Comparison of ENCODE assay signal across 13 cellular contexts in genomic region chr4:184355857-184356256, GRCh38.
DNase-seq lines count a peak whose midpoint lies in the region; ATAC-seq, FAIRE-seq and TF ChIP-seq lines count a peak whose summit lies in the region.
"Had no signal": no experiment of that assay in that cellular context is flagged by ENCODE, and none has a peak within 500 bp of the region (broad histone marks: within the 10 kb centered on the region; RNA-seq: fewer than 3 reads in every experiment).

No MANE protein-coding gene starts in this region.

- no peak overlapping the region for H3K4me3 Mint-ChIP-seq in activated naive CD8-positive, alpha-beta T cell treated with anti-CD3 and anti-CD28 coated beads, Interleukin-2, amount 10 ng/mL, durations not matched to agents 7 days and 5 days
- H3K4me3 Mint-ChIP-seq: activated CD4-positive, alpha-beta T cell treated with anti-CD3 and anti-CD28 coated beads, Interleukin-2, amount 10 ng/mL, durations not matched to agents 7 days and 5 days had no signal

- DNase-seq in HL-60 (ENCODE audit: low read depth in 1 of 2, low spot score in 1 of 2) (no peak), left lung (no peak), DMS 273 treated with DMSO at 0.1 percent for 48 hours (lab: John Stamatoyannopoulos, UW) (no peak), D721Med (ENCODE audit: insufficient read length, low spot score) (no peak)
- no peak for DNase-seq in activated naive CD8-positive, alpha-beta T cell treated with anti-CD3 and anti-CD28 coated beads, Interleukin-2, amount 10 ng/mL, durations not matched to agents 7 days and 5 days
- DNase-seq: NCI-H1417; retina; stimulated activated CD4-positive, alpha-beta T cell treated with anti-CD3 and anti-CD28 coated beads, Interleukin-4, amount 100 ng/mL, for 1 hour had no signal

- no peak overlapping the region for H3K9ac ChIP-seq in subcutaneous abdominal adipose tissue (ENCODE audit: low read length in 5 of 5)

- no peak for FAIRE-seq in D721Med (lab: Jason Lieb, UNC)

- POLR2A ChIA-PET in activated naive CD8-positive, alpha-beta T cell treated with anti-CD3 and anti-CD28 coated beads, Interleukin-2, amount 10 ng/mL, durations not matched to agents 7 days and 5 days (lab: Charles Lee) = no interaction called here

- H3K9me3 ChIP-seq in left lung (no peaks in the 10 kb centered on the region), subcutaneous abdominal adipose tissue (ENCODE audit: control insufficient read depth in 5 of 5, low read length in 5 of 5) (peaks cover 0 to 6% (median 4%) of the 10 kb centered on the region in 5 donors)

- H3K9me3 Mint-ChIP-seq in activated naive CD8-positive, alpha-beta T cell treated with anti-CD3 and anti-CD28 coated beads, Interleukin-2, amount 10 ng/mL, durations not matched to agents 7 days and 5 days = no peaks in the 10 kb centered on the region

- no peak for TF ChIP-seq CTCF in HL-60 (IDR thresholded peaks at IDR 0.05; ENCODE audit: insufficient read depth, low read length)
- no peak for TF ChIP-seq CTCF in left lung (IDR thresholded peaks at IDR 0.05)
- no peak for TF ChIP-seq CTCF in D721Med (IDR thresholded peaks at IDR 0.05; ENCODE audit: insufficient read depth, missing control alignments)

- no peak for ATAC-seq in activated naive CD8-positive, alpha-beta T cell treated with anti-CD3 and anti-CD28 coated beads, Interleukin-2, amount 10 ng/mL, durations not matched to agents 7 days and 5 days (ENCODE audit: low read depth)
- ATAC-seq in left lung (no peak), GM18511 (IDR thresholded peaks at IDR 0.05; ENCODE audit: unreplicated experiment) (no peak)

- H3K36me3 Mint-ChIP-seq in activated naive CD8-positive, alpha-beta T cell treated with anti-CD3 and anti-CD28 coated beads, Interleukin-2, amount 10 ng/mL, durations not matched to agents 7 days and 5 days = no peaks in the 10 kb centered on the region
- H3K36me3 Mint-ChIP-seq: CD4-positive, alpha-beta memory T cell had no signal

- peak overlapping the region; percentile 42 for H3K27ac Mint-ChIP-seq in activated naive CD8-positive, alpha-beta T cell treated with anti-CD3 and anti-CD28 coated beads, Interleukin-2, amount 10 ng/mL, durations not matched to agents 7 days and 5 days

- peaks cover 24% of the 10 kb centered on the region for H3K4me1 Mint-ChIP-seq in activated naive CD8-positive, alpha-beta T cell treated with anti-CD3 and anti-CD28 coated beads, Interleukin-2, amount 10 ng/mL, durations not matched to agents 7 days and 5 days

- H3K4me1 ChIP-seq in left lung = peaks cover 0 to 54% of the 10 kb centered on the region in 2 donors
- H3K4me1 ChIP-seq in subcutaneous abdominal adipose tissue (ENCODE audit: control insufficient read depth in 5 of 5, insufficient read depth in 5 of 5, low read length in 5 of 5) = peaks cover 0 to 23% (median 12%) of the 10 kb centered on the region in 5 donors

- no peaks in the 10 kb centered on the region for H3K27me3 Mint-ChIP-seq in activated naive CD8-positive, alpha-beta T cell treated with anti-CD3 and anti-CD28 coated beads, Interleukin-2, amount 10 ng/mL, durations not matched to agents 7 days and 5 days
- H3K27me3 Mint-ChIP-seq: activated CD4-positive, alpha-beta T cell treated with anti-CD3 and anti-CD28 coated beads, Interleukin-2, amount 10 ng/mL, durations not matched to agents 7 days and 5 days; CD4-positive, alpha-beta memory T cell; naive B cell had no signal

- H3K27ac ChIP-seq in HL-60 (replicated peaks) (peak overlapping the region; percentile 52), left lung (peak overlapping the region; percentile 21 to 86), subcutaneous abdominal adipose tissue (ENCODE audit: low read depth, low read length) (peak overlapping the region; percentile 52)

- intact Hi-C loops in left lung (cut with DNase I) = no loop called here

- H3K27me3 ChIP-seq in HL-60 (ENCODE audit: insufficient read depth, poor library complexity, severe bottlenecking) = no peaks in the 10 kb centered on the region
- H3K27me3 ChIP-seq in left lung = no peaks in the 10 kb centered on the region
- H3K27me3 ChIP-seq in subcutaneous abdominal adipose tissue (ENCODE audit: control insufficient read depth in 5 of 5, insufficient read depth in 4 of 5, low read length in 5 of 5) = no peaks in the 10 kb centered on the region

- H3K36me3 ChIP-seq in left lung = no peaks in the 10 kb centered on the region
- no peaks in the 10 kb centered on the region for H3K36me3 ChIP-seq in subcutaneous abdominal adipose tissue (ENCODE audit: control insufficient read depth in 5 of 5, insufficient read depth in 5 of 5, low read length in 5 of 5)

- no peak overlapping the region for H3K4me3 ChIP-seq in HL-60 (replicated peaks; ENCODE audit: insufficient read depth, low read length)
- H3K4me3 ChIP-seq in left lung = no peak overlapping the region
- no peak overlapping the region for H3K4me3 ChIP-seq in subcutaneous abdominal adipose tissue (ENCODE audit: low read depth in 1 of 5, low read length in 5 of 5)
